In the genomic region with DNA sequence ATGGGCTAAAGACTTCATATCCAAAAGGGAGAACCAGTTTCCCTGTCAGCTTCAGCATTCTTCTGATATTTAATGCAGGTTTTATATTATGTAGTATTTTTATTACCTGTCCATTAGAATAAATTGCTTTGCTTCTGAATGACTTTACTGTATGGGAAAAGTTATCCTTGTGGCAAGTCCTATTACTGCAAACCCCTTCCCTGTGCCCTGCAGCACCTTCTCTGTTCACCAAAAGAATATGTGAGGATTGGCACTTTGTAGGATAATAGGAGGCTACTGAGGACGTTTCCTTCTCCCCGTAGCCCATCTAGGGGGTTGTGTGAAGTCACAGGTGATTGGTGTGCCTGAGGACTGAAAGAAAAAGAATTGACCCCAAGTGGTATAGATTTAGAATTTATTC, we compare ENCODE assay signal across 1 cellular context.
TF ChIP-seq lines count a peak whose summit lies in the region.

No MANE protein-coding gene starts in this region.

TF ChIP-seq in GM23338, 12 proteins besides CTCF, POLR2A, EP300 and RAD21:
- TF ChIP-seq POLR2AphosphoS5 (IDR thresholded peaks at IDR 0.05; ENCODE audit: low read depth) (no peak), NANOG (IDR thresholded peaks at IDR 0.05; ENCODE audit: borderline replicate concordance) (no peak), EZH2 (IDR thresholded peaks at IDR 0.05; ENCODE audit: low read depth, unreplicated experiment) (no peak), STAT1 (IDR thresholded peaks at IDR 0.05; ENCODE audit: unreplicated experiment) (no peak), ZNF331 (CRISPR knock-in tag; IDR thresholded peaks at IDR 0.05; ENCODE audit: low read depth) (no peak), JUNB (IDR thresholded peaks at IDR 0.05; ENCODE audit: unreplicated experiment) (no peak), CREB1 (CRISPR knock-in tag; IDR thresholded peaks at IDR 0.05; ENCODE audit: low read depth) (no peak), ZNF114 (CRISPR knock-in tag; IDR thresholded peaks at IDR 0.05) (no peak), EZH2phosphoT487 (IDR thresholded peaks at IDR 0.05; ENCODE audit: unreplicated experiment) (no peak)
- TF ChIP-seq, protein P1, sequence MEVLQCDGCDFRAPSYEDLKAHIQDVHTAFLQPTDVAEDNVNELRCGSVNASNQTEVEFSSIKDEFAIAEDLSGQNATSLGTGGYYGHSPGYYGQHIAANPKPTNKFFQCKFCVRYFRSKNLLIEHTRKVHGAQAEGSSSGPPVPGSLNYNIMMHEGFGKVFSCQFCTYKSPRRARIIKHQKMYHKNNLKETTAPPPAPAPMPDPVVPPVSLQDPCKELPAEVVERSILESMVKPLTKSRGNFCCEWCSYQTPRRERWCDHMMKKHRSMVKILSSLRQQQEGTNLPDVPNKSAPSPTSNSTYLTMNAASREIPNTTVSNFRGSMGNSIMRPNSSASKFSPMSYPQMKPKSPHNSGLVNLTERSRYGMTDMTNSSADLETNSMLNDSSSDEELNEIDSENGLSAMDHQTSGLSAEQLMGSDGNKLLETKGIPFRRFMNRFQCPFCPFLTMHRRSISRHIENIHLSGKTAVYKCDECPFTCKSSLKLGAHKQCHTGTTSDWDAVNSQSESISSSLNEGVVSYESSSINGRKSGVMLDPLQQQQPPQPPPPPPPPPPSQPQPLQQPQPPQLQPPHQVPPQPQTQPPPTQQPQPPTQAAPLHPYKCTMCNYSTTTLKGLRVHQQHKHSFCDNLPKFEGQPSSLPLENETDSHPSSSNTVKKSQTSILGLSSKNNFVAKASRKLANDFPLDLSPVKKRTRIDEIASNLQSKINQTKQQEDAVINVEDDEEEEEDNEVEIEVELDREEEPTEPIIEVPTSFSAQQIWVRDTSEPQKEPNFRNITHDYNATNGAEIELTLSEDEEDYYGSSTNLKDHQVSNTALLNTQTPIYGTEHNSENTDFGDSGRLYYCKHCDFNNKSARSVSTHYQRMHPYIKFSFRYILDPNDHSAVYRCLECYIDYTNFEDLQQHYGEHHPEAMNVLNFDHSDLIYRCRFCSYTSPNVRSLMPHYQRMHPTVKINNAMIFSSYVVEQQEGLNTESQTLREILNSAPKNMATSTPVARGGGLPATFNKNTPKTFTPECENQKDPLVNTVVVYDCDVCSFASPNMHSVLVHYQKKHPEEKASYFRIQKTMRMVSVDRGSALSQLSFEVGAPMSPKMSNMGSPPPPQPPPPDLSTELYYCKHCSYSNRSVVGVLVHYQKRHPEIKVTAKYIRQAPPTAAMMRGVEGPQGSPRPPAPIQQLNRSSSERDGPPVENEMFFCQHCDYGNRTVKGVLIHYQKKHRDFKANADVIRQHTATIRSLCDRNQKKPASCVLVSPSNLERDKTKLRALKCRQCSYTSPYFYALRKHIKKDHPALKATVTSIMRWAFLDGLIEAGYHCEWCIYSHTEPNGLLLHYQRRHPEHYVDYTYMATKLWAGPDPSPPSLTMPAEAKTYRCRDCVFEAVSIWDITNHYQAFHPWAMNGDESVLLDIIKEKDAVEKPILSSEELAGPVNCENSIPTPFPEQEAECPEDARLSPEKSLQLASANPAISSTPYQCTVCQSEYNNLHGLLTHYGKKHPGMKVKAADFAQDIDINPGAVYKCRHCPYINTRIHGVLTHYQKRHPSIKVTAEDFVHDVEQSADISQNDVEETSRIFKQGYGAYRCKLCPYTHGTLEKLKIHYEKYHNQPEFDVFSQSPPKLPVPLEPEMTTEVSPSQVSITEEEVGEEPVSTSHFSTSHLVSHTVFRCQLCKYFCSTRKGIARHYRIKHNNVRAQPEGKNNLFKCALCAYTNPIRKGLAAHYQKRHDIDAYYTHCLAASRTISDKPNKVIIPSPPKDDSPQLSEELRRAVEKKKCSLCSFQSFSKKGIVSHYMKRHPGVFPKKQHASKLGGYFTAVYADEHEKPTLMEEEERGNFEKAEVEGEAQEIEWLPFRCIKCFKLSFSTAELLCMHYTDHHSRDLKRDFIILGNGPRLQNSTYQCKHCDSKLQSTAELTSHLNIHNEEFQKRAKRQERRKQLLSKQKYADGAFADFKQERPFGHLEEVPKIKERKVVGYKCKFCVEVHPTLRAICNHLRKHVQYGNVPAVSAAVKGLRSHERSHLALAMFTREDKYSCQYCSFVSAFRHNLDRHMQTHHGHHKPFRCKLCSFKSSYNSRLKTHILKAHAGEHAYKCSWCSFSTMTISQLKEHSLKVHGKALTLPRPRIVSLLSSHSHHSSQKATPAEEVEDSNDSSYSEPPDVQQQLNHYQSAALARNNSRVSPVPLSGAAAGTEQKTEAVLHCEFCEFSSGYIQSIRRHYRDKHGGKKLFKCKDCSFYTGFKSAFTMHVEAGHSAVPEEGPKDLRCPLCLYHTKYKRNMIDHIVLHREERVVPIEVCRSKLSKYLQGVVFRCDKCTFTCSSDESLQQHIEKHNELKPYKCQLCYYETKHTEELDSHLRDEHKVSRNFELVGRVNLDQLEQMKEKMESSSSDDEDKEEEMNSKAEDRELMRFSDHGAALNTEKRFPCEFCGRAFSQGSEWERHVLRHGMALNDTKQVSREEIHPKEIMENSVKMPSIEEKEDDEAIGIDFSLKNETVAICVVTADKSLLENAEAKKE (CRISPR knock-in tag; IDR thresholded peaks at IDR 0.05), result no peak
- TF ChIP-seq, protein P2, sequence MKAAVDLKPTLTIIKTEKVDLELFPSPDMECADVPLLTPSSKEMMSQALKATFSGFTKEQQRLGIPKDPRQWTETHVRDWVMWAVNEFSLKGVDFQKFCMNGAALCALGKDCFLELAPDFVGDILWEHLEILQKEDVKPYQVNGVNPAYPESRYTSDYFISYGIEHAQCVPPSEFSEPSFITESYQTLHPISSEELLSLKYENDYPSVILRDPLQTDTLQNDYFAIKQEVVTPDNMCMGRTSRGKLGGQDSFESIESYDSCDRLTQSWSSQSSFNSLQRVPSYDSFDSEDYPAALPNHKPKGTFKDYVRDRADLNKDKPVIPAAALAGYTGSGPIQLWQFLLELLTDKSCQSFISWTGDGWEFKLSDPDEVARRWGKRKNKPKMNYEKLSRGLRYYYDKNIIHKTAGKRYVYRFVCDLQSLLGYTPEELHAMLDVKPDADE (IDR thresholded peaks at IDR 0.05), result no peak
- TF ChIP-seq, protein P3, sequence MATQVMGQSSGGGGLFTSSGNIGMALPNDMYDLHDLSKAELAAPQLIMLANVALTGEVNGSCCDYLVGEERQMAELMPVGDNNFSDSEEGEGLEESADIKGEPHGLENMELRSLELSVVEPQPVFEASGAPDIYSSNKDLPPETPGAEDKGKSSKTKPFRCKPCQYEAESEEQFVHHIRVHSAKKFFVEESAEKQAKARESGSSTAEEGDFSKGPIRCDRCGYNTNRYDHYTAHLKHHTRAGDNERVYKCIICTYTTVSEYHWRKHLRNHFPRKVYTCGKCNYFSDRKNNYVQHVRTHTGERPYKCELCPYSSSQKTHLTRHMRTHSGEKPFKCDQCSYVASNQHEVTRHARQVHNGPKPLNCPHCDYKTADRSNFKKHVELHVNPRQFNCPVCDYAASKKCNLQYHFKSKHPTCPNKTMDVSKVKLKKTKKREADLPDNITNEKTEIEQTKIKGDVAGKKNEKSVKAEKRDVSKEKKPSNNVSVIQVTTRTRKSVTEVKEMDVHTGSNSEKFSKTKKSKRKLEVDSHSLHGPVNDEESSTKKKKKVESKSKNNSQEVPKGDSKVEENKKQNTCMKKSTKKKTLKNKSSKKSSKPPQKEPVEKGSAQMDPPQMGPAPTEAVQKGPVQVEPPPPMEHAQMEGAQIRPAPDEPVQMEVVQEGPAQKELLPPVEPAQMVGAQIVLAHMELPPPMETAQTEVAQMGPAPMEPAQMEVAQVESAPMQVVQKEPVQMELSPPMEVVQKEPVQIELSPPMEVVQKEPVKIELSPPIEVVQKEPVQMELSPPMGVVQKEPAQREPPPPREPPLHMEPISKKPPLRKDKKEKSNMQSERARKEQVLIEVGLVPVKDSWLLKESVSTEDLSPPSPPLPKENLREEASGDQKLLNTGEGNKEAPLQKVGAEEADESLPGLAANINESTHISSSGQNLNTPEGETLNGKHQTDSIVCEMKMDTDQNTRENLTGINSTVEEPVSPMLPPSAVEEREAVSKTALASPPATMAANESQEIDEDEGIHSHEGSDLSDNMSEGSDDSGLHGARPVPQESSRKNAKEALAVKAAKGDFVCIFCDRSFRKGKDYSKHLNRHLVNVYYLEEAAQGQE (IDR thresholded peaks at IDR 0.05; ENCODE audit: unreplicated experiment), result no peak
